ENCODE assay signal across 1 cellular context in genomic region chr16:47058295-47059086, GRCh38.
TF ChIP-seq lines count a peak whose summit lies in the region.

No MANE protein-coding gene starts in this region.

TF ChIP-seq in HepG2, 621 proteins besides CTCF, POLR2A, EP300 and RAD21 (continued from another document and continues in another):
- TF ChIP-seq NFAT5 (CRISPR knock-in tag; IDR thresholded peaks at IDR 0.05): no peak
- TF ChIP-seq TBX3 (IDR thresholded peaks at IDR 0.05; ENCODE audit: borderline replicate concordance): no peak
- TF ChIP-seq ZNF230 (CRISPR knock-in tag; IDR thresholded peaks at IDR 0.05): no peak; the same call in 1 of the 2 replicates
- no peak for TF ChIP-seq MTF1 (CRISPR knock-in tag; IDR thresholded peaks at IDR 0.05)
- peak; percentile 58; the same call in 1 of the 2 replicates for TF ChIP-seq PATZ1 (CRISPR knock-in tag; IDR thresholded peaks at IDR 0.05)
- no peak for TF ChIP-seq KLF16 (CRISPR knock-in tag; IDR thresholded peaks at IDR 0.05)
- TF ChIP-seq SIX4 (CRISPR knock-in tag; IDR thresholded peaks at IDR 0.05): no peak
- 0 out of 2 replicates have a peak, but pooled peaks have one; percentile 13 for TF ChIP-seq TRAFD1 (CRISPR knock-in tag; IDR thresholded peaks at IDR 0.05; ENCODE audit: borderline replicate concordance)
- 0 out of 2 replicates have a peak, but pooled peaks have one; percentile 54 for TF ChIP-seq ZSCAN31 (CRISPR knock-in tag; IDR thresholded peaks at IDR 0.05; ENCODE audit: low read depth)
- TF ChIP-seq DMTF1 (CRISPR knock-in tag; IDR thresholded peaks at IDR 0.05): no peak
- no peak for TF ChIP-seq ZNF451 (CRISPR knock-in tag; IDR thresholded peaks at IDR 0.05)
- TF ChIP-seq HNRNPK (IDR thresholded peaks at IDR 0.05; ENCODE audit: low read depth, low read length, poor library complexity, severe bottlenecking): no peak
- no peak for TF ChIP-seq SMC3 (IDR thresholded peaks at IDR 0.05; ENCODE audit: low read length)
- TF ChIP-seq REPIN1 (CRISPR knock-in tag; IDR thresholded peaks at IDR 0.05; ENCODE audit: borderline replicate concordance, low read depth): peak; percentile 47; the same call in 1 of the 2 replicates
- 0 out of 2 replicates have a peak, but pooled peaks have one; percentile 11 for TF ChIP-seq ZFX (CRISPR knock-in tag; IDR thresholded peaks at IDR 0.05; ENCODE audit: low read depth)
- TF ChIP-seq NONO (IDR thresholded peaks at IDR 0.05): no peak
- TF ChIP-seq NONO (CRISPR knock-in tag; conservative IDR thresholded peaks at IDR 0.05): peak; percentile 64; the same call in 1 of the 2 replicates
- TF ChIP-seq HOXA9 (CRISPR knock-in tag; IDR thresholded peaks at IDR 0.05; ENCODE audit: borderline replicate concordance): no peak
- TF ChIP-seq FOXP4 (CRISPR knock-in tag; IDR thresholded peaks at IDR 0.05): peak; percentile 76
- TF ChIP-seq DNMT3B (CRISPR knock-in tag; conservative IDR thresholded peaks at IDR 0.05): no peak
- no peak for TF ChIP-seq GTF2F1 (IDR thresholded peaks at IDR 0.05; ENCODE audit: low read length)
- TF ChIP-seq KMT2A (CRISPR knock-in tag; IDR thresholded peaks at IDR 0.05): no peak
- no peak for TF ChIP-seq ZNF407 (CRISPR knock-in tag; IDR thresholded peaks at IDR 0.05; ENCODE audit: not compliant biosample characterization)
- TF ChIP-seq MZF1 (CRISPR knock-in tag; IDR thresholded peaks at IDR 0.05; ENCODE audit: borderline replicate concordance): no peak
- TF ChIP-seq SRY (CRISPR knock-in tag; IDR thresholded peaks at IDR 0.05): no peak
- TF ChIP-seq ZNF33B (CRISPR knock-in tag; IDR thresholded peaks at IDR 0.05): no peak
- no peak for TF ChIP-seq NFRKB (IDR thresholded peaks at IDR 0.05)
